ENCODE assay signal across 23 cellular contexts in genomic region chr7:136049117-136049516, GRCh38.
"Had no signal": no experiment of that assay in that cellular context is flagged by ENCODE, and none has a peak within 500 bp of the region (broad histone marks: within the 10 kb centered on the region; RNA-seq: fewer than 3 reads in every experiment).

No MANE protein-coding gene starts in this region.

- H3K4me1 ChIP-seq: esophagus muscularis mucosa, gastrocnemius medialis, left lung, psoas muscle, stomach had no signal

- DNase-seq: effector memory CD8-positive, alpha-beta T cell; gastrocnemius medialis; glutamatergic neuron; immature natural killer cell; left lung; mesendoderm; naive B cell; psoas muscle; retina; sigmoid colon; stimulated activated CD4-positive, alpha-beta T cell treated with anti-CD3 and anti-CD28 coated beads, Interleukin-2, amount 100 ng/mL, for 24 hours; stimulated activated naive CD4-positive, alpha-beta T cell; stomach; substantia nigra; trophoblast cell had no signal

- H3K79me2 ChIP-seq: parathyroid adenoma had no signal

- H3K36me3 ChIP-seq: esophagus muscularis mucosa, gastrocnemius medialis, left lung, sigmoid colon, stomach had no signal

- H3K4me3 Mint-ChIP-seq: dendritic cell treated with granulocyte-macrophage colony-stimulating factor and Interleukin-4, amounts not matched to agents 40 ng/mL and 50 ng/mL, for 4 days; effector memory CD8-positive, alpha-beta T cell; immature natural killer cell; naive B cell; nephron had no signal

- FAIRE-seq: keratinocyte had no signal

- H3K9me3 Mint-ChIP-seq: effector memory CD8-positive, alpha-beta T cell; immature natural killer cell had no signal

- H3K9me3 ChIP-seq: gastrocnemius medialis, left lung, psoas muscle had no signal

- H3K27me3 ChIP-seq: esophagus muscularis mucosa, gastrocnemius medialis, left lung, sigmoid colon, stomach had no signal

- H3K27ac Mint-ChIP-seq: dendritic cell treated with granulocyte-macrophage colony-stimulating factor and Interleukin-4, amounts not matched to agents 40 ng/mL and 50 ng/mL, for 4 days; effector memory CD8-positive, alpha-beta T cell; immature natural killer cell had no signal

- H2AFZ ChIP-seq: parathyroid adenoma had no signal

- H3K27ac ChIP-seq: epithelial cell of prostate, esophagus muscularis mucosa, gastrocnemius medialis, left lung, parathyroid adenoma, psoas muscle, skin epidermis, stomach had no signal

- H3K27me3 Mint-ChIP-seq: dendritic cell treated with granulocyte-macrophage colony-stimulating factor and Interleukin-4, amounts not matched to agents 40 ng/mL and 50 ng/mL, for 4 days; effector memory CD8-positive, alpha-beta T cell had no signal

- H3K4me3 ChIP-seq: esophagus muscularis mucosa, gastrocnemius medialis, left lung, lung, psoas muscle, sigmoid colon, skin epidermis, stomach had no signal

- H3K4me1 Mint-ChIP-seq: naive B cell had no signal

- H3K9ac ChIP-seq: parathyroid adenoma had no signal

- ATAC-seq: effector memory CD8-positive, alpha-beta T cell; gastrocnemius medialis; left lung; psoas muscle had no signal
